Comparison of ENCODE assay signal across 8 cellular contexts in genomic region chr2:127415593-127416485, GRCh38. TPM values are rescaled to one million over a fixed set of nuclear protein-coding genes. Genes with fewer than 3 reads are reported as not detected.
A peak's percentile ranks its signal among the peaks of the same experiment; 100 is the strongest.
DNase-seq lines count a peak whose midpoint lies in the region; ATAC-seq and TF ChIP-seq lines count a peak whose summit lies in the region.

No MANE protein-coding gene starts in this region.

- H3K79me2 ChIP-seq in parathyroid adenoma: no peaks in the 10 kb centered on the region

- H3K4me3 ChIP-seq in parathyroid adenoma (ENCODE audit: low read depth, low read length): peak overlapping the region; percentile 30
- H3K4me3 ChIP-seq in transverse colon: peak overlapping the region; percentile 13 to 55 (median 36)

- H3K27me3 ChIP-seq in parathyroid adenoma (ENCODE audit: control insufficient read depth, insufficient read depth, low read length) (no peaks in the 10 kb centered on the region), transverse colon (peaks cover 6% of the 10 kb centered on the region)

- no peak overlapping the region for H3K27ac ChIP-seq in parathyroid adenoma
- H3K27ac ChIP-seq in transverse colon: peak overlapping the region in 2 of 4 donors; percentile 8 to 18

- WGBS in transverse colon (ENCODE audit: low coverage in 1 of 2), 2 donors: 12 to 64% methylated on average over 8 to 53 of the region's 53 CpGs

- in situ Hi-C loops in transverse colon (cut with MboI; ENCODE audit: low pct_ligation_motif_present in 1 of 4, low pct_unique_long_range_greater_than_20kb in 1 of 4, low sequenced_read_pairs in 3 of 4): no loop called here

- H3K4me1 ChIP-seq in parathyroid adenoma: no peaks in the 10 kb centered on the region
- H3K4me1 ChIP-seq in transverse colon: peaks cover 0 to 22% (median 13%) of the 10 kb centered on the region in 4 donors

- H3K9me3 ChIP-seq in parathyroid adenoma (ENCODE audit: control insufficient read depth, low read length) (no peaks in the 10 kb centered on the region), transverse colon (no peaks in the 10 kb centered on the region)

- peak overlapping the region; percentile 87 for H2AFZ ChIP-seq in parathyroid adenoma

- peaks cover 41% of the 10 kb centered on the region for H3K4me1 Mint-ChIP-seq in activated T-helper 2 cell treated with anti-CD3 and anti-CD28 coated beads, Interferon-gamma antibody, Interleukin-2, Interleukin-4, amounts not matched to agents 10 μg/mL and 5 μg/mL and 100 μg/mL, durations not matched to agents 14 hours and 24 hours and 36 hours (ENCODE audit: low read depth)
- H3K4me1 Mint-ChIP-seq in glutamatergic neuron (ENCODE audit: low read depth, unreplicated experiment): peaks cover 5% of the 10 kb centered on the region

- TF ChIP-seq EP300 in transverse colon (IDR thresholded peaks at IDR 0.05; ENCODE audit: low read depth): no peak

- H3K27ac Mint-ChIP-seq in activated T-helper 2 cell treated with anti-CD3 and anti-CD28 coated beads, Interferon-gamma antibody, Interleukin-2, Interleukin-4, amounts not matched to agents 10 μg/mL and 5 μg/mL and 100 μg/mL, durations not matched to agents 14 hours and 24 hours and 36 hours: no peak overlapping the region
- H3K27ac Mint-ChIP-seq in glutamatergic neuron (ENCODE audit: unreplicated experiment): no peak overlapping the region

- peak overlapping the region; percentile 54 for H3K4me3 Mint-ChIP-seq in activated T-helper 2 cell treated with anti-CD3 and anti-CD28 coated beads, Interferon-gamma antibody, Interleukin-2, Interleukin-4, amounts not matched to agents 10 μg/mL and 5 μg/mL and 100 μg/mL, durations not matched to agents 14 hours and 24 hours and 36 hours (ENCODE audit: low read depth)
- peak overlapping the region; percentile 42 for H3K4me3 Mint-ChIP-seq in glutamatergic neuron (ENCODE audit: unreplicated experiment)

- intact Hi-C loops in activated T-helper 2 cell treated with anti-CD3 and anti-CD28 coated beads, Interferon-gamma antibody, Interleukin-2, Interleukin-4, amounts not matched to agents 10 μg/mL and 5 μg/mL and 100 μg/mL, durations not matched to agents 14 hours and 24 hours and 36 hours (cut with micrococcal nuclease): no loop called here
- intact Hi-C loops in transverse colon (cut with DNase I; ENCODE audit: low total_unique reads): no loop called here

- peaks cover 11% of the 10 kb centered on the region for H3K27me3 Mint-ChIP-seq in activated T-helper 2 cell treated with anti-CD3 and anti-CD28 coated beads, Interferon-gamma antibody, Interleukin-2, Interleukin-4, amounts not matched to agents 10 μg/mL and 5 μg/mL and 100 μg/mL, durations not matched to agents 14 hours and 24 hours and 36 hours (ENCODE audit: low read depth)
- peaks cover 15% of the 10 kb centered on the region for H3K27me3 Mint-ChIP-seq in glutamatergic neuron (ENCODE audit: unreplicated experiment)

- peak overlapping the region; percentile 73 for H3K4me2 ChIP-seq in parathyroid adenoma (ENCODE audit: low read length)

- peak; percentile 17 for TF ChIP-seq POLR2A in transverse colon (IDR thresholded peaks at IDR 0.05)

- H3K9ac ChIP-seq in parathyroid adenoma: no peak overlapping the region

- H3K36me3 ChIP-seq in parathyroid adenoma (ENCODE audit: control insufficient read depth, insufficient read depth, low read length): no peaks in the 10 kb centered on the region
- no peaks in the 10 kb centered on the region for H3K36me3 ChIP-seq in transverse colon

- peaks cover 3% of the 10 kb centered on the region for H3K36me3 Mint-ChIP-seq in activated T-helper 2 cell treated with anti-CD3 and anti-CD28 coated beads, Interferon-gamma antibody, Interleukin-2, Interleukin-4, amounts not matched to agents 10 μg/mL and 5 μg/mL and 100 μg/mL, durations not matched to agents 14 hours and 24 hours and 36 hours (ENCODE audit: low read depth)
- H3K36me3 Mint-ChIP-seq in glutamatergic neuron (ENCODE audit: unreplicated experiment): no peaks in the 10 kb centered on the region

- peak; percentile 67 for ATAC-seq in HG03139 (IDR thresholded peaks at IDR 0.05; ENCODE audit: unreplicated experiment)

- H3K9me3 Mint-ChIP-seq in activated T-helper 2 cell treated with anti-CD3 and anti-CD28 coated beads, Interferon-gamma antibody, Interleukin-2, Interleukin-4, amounts not matched to agents 10 μg/mL and 5 μg/mL and 100 μg/mL, durations not matched to agents 14 hours and 24 hours and 36 hours: peaks cover 14% of the 10 kb centered on the region
- H3K9me3 Mint-ChIP-seq in glutamatergic neuron (ENCODE audit: unreplicated experiment): peaks cover 7% of the 10 kb centered on the region

- peak; percentile 89 for DNase-seq in DMS 273 (lab: John Stamatoyannopoulos, UW; ENCODE audit: unreplicated experiment)
- DNase-seq in DMS 273 treated with DMSO at 0.1 percent for 48 hours (lab: John Stamatoyannopoulos, UW): no peak
- peak; percentile 60 for DNase-seq in NOMO-1 treated with DMSO at 0.1 percent for 48 hours (lab: John Stamatoyannopoulos, UW; ENCODE audit: unreplicated experiment)
- DNase-seq in activated T-helper 2 cell treated with anti-CD3 and anti-CD28 coated beads, Interferon-gamma antibody, Interleukin-2, Interleukin-4, amounts not matched to agents 10 μg/mL and 5 μg/mL and 100 μg/mL, durations not matched to agents 14 hours and 24 hours and 36 hours (ENCODE audit: low spot score): peak; percentile 69
- DNase-seq in glutamatergic neuron: peak; percentile 80
- peak; percentile 89 for DNase-seq in transverse colon

- peak; percentile 72 for TF ChIP-seq CTCF in glutamatergic neuron (IDR thresholded peaks at IDR 0.05; ENCODE audit: partially characterized antibody, unreplicated experiment)
- peak; percentile 83 for TF ChIP-seq CTCF in parathyroid adenoma (IDR thresholded peaks at IDR 0.05)
- TF ChIP-seq CTCF in transverse colon (IDR thresholded peaks at IDR 0.05): peak; percentile 62 to 93 (median 75)

RNA-seq across cellular contexts. Expression of gene PROC, which starts 2.4 kb away (rescaled TPM):
- total RNA-seq in activated T-helper 2 cell treated with anti-CD3 and anti-CD28 coated beads, Interferon-gamma antibody, Interleukin-2, Interleukin-4, amounts not matched to agents 10 μg/mL and 5 μg/mL and 100 μg/mL, durations not matched to agents 14 hours and 24 hours and 36 hours: not detected in 2 replicates
- total RNA-seq in glutamatergic neuron (ENCODE audit: unreplicated experiment) (not detected), transverse colon (1 to 10 TPM in 2 of 4 donors, not detected in 2; 2.9 to 3.0 TPM)

RNA-seq across cellular contexts. Expression of gene MAP3K2, which starts 28.1 kb away (rescaled TPM):
- total RNA-seq in activated T-helper 2 cell treated with anti-CD3 and anti-CD28 coated beads, Interferon-gamma antibody, Interleukin-2, Interleukin-4, amounts not matched to agents 10 μg/mL and 5 μg/mL and 100 μg/mL, durations not matched to agents 14 hours and 24 hours and 36 hours: 49.6 and 51.3 TPM in 2 replicates
- total RNA-seq in glutamatergic neuron (ENCODE audit: unreplicated experiment) (42.7 TPM), transverse colon (10 to 100 TPM; 39.4 to 95.4 (median 72.9) TPM)
